2 cellular contexts compared by ENCODE assay signal in the genomic region with DNA sequence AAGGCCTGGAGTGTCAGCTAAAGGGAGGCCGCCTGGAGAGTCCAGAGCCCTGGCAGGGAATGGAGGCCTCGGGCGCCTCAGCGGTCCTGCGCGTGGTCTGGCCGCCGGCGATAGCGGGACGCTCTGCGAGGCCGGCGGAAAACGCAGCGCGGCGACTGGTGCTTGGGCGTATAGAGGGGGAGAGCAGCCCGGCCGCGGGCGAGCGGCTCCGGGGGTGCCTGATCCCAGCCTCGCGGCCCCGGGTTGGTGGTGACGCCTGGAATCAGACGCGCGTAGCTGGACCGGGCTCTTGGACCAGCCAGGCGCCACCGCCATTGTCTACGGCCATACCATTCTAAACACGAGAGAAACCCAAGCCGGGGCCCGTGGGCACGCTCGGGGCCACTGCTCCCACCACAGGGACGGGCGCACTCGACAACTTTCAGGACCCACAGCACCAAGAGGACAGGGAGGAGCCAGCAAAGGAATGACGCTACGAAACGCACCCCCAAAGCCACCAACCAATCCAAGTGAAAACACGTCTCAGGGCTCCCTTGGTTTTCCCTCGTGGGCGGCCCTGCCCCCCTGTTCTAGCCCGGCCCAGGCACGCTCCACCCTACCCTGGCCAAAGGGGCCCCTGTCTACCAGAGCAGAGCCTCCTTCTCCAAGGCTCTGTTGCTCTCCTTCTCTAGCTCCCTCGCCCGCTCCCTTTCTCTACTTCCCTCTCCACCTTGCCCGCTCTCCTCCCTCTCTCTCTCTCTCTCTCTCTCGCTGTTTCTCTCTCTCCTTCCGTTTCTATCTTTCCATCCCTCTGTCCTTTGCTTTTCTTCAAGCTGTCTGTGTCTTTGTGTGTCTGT.
TF ChIP-seq lines count a peak whose summit lies in the region.

No MANE protein-coding gene starts in this region.

TF ChIP-seq in GM23338, 12 proteins besides CTCF, POLR2A, EP300 and RAD21:
- TF ChIP-seq, protein P1, sequence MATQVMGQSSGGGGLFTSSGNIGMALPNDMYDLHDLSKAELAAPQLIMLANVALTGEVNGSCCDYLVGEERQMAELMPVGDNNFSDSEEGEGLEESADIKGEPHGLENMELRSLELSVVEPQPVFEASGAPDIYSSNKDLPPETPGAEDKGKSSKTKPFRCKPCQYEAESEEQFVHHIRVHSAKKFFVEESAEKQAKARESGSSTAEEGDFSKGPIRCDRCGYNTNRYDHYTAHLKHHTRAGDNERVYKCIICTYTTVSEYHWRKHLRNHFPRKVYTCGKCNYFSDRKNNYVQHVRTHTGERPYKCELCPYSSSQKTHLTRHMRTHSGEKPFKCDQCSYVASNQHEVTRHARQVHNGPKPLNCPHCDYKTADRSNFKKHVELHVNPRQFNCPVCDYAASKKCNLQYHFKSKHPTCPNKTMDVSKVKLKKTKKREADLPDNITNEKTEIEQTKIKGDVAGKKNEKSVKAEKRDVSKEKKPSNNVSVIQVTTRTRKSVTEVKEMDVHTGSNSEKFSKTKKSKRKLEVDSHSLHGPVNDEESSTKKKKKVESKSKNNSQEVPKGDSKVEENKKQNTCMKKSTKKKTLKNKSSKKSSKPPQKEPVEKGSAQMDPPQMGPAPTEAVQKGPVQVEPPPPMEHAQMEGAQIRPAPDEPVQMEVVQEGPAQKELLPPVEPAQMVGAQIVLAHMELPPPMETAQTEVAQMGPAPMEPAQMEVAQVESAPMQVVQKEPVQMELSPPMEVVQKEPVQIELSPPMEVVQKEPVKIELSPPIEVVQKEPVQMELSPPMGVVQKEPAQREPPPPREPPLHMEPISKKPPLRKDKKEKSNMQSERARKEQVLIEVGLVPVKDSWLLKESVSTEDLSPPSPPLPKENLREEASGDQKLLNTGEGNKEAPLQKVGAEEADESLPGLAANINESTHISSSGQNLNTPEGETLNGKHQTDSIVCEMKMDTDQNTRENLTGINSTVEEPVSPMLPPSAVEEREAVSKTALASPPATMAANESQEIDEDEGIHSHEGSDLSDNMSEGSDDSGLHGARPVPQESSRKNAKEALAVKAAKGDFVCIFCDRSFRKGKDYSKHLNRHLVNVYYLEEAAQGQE (IDR thresholded peaks at IDR 0.05; ENCODE audit: unreplicated experiment), result no peak
- TF ChIP-seq, protein P2, sequence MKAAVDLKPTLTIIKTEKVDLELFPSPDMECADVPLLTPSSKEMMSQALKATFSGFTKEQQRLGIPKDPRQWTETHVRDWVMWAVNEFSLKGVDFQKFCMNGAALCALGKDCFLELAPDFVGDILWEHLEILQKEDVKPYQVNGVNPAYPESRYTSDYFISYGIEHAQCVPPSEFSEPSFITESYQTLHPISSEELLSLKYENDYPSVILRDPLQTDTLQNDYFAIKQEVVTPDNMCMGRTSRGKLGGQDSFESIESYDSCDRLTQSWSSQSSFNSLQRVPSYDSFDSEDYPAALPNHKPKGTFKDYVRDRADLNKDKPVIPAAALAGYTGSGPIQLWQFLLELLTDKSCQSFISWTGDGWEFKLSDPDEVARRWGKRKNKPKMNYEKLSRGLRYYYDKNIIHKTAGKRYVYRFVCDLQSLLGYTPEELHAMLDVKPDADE (IDR thresholded peaks at IDR 0.05), result no peak
- TF ChIP-seq, protein P3, sequence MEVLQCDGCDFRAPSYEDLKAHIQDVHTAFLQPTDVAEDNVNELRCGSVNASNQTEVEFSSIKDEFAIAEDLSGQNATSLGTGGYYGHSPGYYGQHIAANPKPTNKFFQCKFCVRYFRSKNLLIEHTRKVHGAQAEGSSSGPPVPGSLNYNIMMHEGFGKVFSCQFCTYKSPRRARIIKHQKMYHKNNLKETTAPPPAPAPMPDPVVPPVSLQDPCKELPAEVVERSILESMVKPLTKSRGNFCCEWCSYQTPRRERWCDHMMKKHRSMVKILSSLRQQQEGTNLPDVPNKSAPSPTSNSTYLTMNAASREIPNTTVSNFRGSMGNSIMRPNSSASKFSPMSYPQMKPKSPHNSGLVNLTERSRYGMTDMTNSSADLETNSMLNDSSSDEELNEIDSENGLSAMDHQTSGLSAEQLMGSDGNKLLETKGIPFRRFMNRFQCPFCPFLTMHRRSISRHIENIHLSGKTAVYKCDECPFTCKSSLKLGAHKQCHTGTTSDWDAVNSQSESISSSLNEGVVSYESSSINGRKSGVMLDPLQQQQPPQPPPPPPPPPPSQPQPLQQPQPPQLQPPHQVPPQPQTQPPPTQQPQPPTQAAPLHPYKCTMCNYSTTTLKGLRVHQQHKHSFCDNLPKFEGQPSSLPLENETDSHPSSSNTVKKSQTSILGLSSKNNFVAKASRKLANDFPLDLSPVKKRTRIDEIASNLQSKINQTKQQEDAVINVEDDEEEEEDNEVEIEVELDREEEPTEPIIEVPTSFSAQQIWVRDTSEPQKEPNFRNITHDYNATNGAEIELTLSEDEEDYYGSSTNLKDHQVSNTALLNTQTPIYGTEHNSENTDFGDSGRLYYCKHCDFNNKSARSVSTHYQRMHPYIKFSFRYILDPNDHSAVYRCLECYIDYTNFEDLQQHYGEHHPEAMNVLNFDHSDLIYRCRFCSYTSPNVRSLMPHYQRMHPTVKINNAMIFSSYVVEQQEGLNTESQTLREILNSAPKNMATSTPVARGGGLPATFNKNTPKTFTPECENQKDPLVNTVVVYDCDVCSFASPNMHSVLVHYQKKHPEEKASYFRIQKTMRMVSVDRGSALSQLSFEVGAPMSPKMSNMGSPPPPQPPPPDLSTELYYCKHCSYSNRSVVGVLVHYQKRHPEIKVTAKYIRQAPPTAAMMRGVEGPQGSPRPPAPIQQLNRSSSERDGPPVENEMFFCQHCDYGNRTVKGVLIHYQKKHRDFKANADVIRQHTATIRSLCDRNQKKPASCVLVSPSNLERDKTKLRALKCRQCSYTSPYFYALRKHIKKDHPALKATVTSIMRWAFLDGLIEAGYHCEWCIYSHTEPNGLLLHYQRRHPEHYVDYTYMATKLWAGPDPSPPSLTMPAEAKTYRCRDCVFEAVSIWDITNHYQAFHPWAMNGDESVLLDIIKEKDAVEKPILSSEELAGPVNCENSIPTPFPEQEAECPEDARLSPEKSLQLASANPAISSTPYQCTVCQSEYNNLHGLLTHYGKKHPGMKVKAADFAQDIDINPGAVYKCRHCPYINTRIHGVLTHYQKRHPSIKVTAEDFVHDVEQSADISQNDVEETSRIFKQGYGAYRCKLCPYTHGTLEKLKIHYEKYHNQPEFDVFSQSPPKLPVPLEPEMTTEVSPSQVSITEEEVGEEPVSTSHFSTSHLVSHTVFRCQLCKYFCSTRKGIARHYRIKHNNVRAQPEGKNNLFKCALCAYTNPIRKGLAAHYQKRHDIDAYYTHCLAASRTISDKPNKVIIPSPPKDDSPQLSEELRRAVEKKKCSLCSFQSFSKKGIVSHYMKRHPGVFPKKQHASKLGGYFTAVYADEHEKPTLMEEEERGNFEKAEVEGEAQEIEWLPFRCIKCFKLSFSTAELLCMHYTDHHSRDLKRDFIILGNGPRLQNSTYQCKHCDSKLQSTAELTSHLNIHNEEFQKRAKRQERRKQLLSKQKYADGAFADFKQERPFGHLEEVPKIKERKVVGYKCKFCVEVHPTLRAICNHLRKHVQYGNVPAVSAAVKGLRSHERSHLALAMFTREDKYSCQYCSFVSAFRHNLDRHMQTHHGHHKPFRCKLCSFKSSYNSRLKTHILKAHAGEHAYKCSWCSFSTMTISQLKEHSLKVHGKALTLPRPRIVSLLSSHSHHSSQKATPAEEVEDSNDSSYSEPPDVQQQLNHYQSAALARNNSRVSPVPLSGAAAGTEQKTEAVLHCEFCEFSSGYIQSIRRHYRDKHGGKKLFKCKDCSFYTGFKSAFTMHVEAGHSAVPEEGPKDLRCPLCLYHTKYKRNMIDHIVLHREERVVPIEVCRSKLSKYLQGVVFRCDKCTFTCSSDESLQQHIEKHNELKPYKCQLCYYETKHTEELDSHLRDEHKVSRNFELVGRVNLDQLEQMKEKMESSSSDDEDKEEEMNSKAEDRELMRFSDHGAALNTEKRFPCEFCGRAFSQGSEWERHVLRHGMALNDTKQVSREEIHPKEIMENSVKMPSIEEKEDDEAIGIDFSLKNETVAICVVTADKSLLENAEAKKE (CRISPR knock-in tag; IDR thresholded peaks at IDR 0.05), result no peak
- TF ChIP-seq EZH2 (IDR thresholded peaks at IDR 0.05; ENCODE audit: low read depth, unreplicated experiment), result peak; percentile 87
- TF ChIP-seq STAT1 (IDR thresholded peaks at IDR 0.05; ENCODE audit: unreplicated experiment), result no peak
- no peak for TF ChIP-seq JUNB (IDR thresholded peaks at IDR 0.05; ENCODE audit: unreplicated experiment)
- TF ChIP-seq POLR2AphosphoS5 (IDR thresholded peaks at IDR 0.05; ENCODE audit: low read depth), result no peak
TF ChIP-seq in GM23338: peak in this region for 1.

TF ChIP-seq in K562, 482 proteins besides CTCF, POLR2A, EP300 and RAD21:
- TF ChIP-seq ZNF764 (CRISPR knock-in tag; IDR thresholded peaks at IDR 0.05; ENCODE audit: low read depth), result no peak
- TF ChIP-seq, protein P4, sequence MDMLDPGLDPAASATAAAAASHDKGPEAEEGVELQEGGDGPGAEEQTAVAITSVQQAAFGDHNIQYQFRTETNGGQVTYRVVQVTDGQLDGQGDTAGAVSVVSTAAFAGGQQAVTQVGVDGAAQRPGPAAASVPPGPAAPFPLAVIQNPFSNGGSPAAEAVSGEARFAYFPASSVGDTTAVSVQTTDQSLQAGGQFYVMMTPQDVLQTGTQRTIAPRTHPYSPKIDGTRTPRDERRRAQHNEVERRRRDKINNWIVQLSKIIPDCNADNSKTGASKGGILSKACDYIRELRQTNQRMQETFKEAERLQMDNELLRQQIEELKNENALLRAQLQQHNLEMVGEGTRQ (CRISPR knock-in tag; IDR thresholded peaks at IDR 0.05), result no peak
- TF ChIP-seq U2AF1 (optimal IDR thresholded peaks at IDR 0.05; ENCODE audit: low read depth, low read length), result no peak
- TF ChIP-seq, protein P5, sequence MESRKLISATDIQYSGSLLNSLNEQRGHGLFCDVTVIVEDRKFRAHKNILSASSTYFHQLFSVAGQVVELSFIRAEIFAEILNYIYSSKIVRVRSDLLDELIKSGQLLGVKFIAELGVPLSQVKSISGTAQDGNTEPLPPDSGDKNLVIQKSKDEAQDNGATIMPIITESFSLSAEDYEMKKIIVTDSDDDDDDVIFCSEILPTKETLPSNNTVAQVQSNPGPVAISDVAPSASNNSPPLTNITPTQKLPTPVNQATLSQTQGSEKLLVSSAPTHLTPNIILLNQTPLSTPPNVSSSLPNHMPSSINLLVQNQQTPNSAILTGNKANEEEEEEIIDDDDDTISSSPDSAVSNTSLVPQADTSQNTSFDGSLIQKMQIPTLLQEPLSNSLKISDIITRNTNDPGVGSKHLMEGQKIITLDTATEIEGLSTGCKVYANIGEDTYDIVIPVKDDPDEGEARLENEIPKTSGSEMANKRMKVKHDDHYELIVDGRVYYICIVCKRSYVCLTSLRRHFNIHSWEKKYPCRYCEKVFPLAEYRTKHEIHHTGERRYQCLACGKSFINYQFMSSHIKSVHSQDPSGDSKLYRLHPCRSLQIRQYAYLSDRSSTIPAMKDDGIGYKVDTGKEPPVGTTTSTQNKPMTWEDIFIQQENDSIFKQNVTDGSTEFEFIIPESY (CRISPR knock-in tag; IDR thresholded peaks at IDR 0.05), result peak; percentile 33; the same call in 1 of the 2 replicates
- TF ChIP-seq MED1 (CRISPR knock-in tag; IDR thresholded peaks at IDR 0.05; ENCODE audit: borderline replicate concordance), result no peak
- TF ChIP-seq, protein P6, sequence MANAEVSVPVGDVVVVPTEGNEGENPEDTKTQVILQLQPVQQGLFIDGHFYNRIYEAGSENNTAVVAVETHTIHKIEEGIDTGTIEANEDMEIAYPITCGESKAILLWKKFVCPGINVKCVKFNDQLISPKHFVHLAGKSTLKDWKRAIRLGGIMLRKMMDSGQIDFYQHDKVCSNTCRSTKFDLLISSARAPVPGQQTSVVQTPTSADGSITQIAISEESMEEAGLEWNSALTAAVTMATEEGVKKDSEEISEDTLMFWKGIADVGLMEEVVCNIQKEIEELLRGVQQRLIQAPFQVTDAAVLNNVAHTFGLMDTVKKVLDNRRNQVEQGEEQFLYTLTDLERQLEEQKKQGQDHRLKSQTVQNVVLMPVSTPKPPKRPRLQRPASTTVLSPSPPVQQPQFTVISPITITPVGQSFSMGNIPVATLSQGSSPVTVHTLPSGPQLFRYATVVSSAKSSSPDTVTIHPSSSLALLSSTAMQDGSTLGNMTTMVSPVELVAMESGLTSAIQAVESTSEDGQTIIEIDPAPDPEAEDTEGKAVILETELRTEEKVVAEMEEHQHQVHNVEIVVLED (CRISPR knock-in tag; IDR thresholded peaks at IDR 0.05), result no peak
